8 cellular contexts compared by ENCODE assay signal in the genomic region with DNA sequence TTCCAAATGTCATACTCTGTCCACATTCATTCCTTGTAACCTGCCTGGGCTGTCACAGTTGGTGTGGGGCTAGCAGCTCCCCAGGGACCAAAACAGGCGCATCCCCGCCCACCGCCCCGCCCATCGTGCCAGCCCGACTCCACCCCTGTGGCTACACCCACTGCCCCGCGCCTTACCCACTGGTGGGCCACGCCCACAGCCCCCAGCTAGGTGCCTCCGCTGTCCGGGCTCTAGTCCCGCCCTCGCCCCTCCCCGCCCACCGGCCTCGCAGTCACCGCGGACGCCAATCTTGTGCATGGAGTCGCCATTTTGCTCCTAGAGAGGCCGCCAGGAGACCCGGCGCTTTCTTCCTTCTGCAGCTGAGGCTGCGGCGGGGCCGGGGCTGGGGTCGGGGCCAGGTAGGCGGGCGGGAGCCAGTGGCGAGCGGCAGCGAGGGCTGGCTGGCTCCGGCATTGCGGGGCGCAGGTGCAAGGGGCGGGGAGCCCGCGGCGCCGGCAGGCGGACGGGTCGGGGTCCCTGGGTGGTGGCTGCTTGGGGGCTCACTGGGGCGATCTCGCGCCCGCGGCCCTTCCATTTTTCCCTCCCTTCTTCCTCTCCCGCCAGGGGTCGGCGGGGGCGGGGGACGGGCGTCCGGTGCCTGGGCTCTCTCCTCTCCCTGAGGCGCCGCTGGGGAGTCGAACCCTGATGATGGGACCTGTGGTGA. TPM values are rescaled to one million over a fixed set of nuclear protein-coding genes. Genes with fewer than 3 reads are reported as not detected.
DNase-seq lines count a peak whose midpoint lies in the region; ATAC-seq and TF ChIP-seq lines count a peak whose summit lies in the region.

A gene with protein sequence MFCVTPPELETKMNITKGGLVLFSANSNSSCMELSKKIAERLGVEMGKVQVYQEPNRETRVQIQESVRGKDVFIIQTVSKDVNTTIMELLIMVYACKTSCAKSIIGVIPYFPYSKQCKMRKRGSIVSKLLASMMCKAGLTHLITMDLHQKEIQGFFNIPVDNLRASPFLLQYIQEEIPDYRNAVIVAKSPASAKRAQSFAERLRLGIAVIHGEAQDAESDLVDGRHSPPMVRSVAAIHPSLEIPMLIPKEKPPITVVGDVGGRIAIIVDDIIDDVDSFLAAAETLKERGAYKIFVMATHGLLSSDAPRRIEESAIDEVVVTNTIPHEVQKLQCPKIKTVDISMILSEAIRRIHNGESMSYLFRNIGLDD (plus strand): TSS at position 268 of the 703 bp plus-strand sequence. CDS start 7,703 bp downstream, outside the sequence.

- peak; percentile 55 for ATAC-seq in GM18907 (IDR thresholded peaks at IDR 0.05; ENCODE audit: unreplicated experiment)
- ATAC-seq in HG03196 (IDR thresholded peaks at IDR 0.05; ENCODE audit: unreplicated experiment) = peak; percentile 48
- peak; percentile 77 for ATAC-seq in WTC11

- WGBS in mammary epithelial cell (ENCODE audit: low coverage, missing lambda C conversion rate) = 3% methylated on average over 7 of the region's 58 CpGs

- peak within 1 kb of the TSS; percentile 76 for H2AFZ ChIP-seq in mammary epithelial cell (ENCODE audit: low read depth, low read length)

- H3K4me2 ChIP-seq in mammary epithelial cell (ENCODE audit: insufficient read depth, low read depth, low read length) = peak within 1 kb of the TSS; percentile 89

- in situ Hi-C loops in mammary epithelial cell (cut with MboI; ENCODE audit: low sequenced_read_pairs in 2 of 2) = no loop called here

- H3K9ac ChIP-seq in mammary epithelial cell (ENCODE audit: insufficient read depth, low read length) = peak within 1 kb of the TSS; percentile 68

- H4K20me1 ChIP-seq in mammary epithelial cell (ENCODE audit: insufficient read depth, low read length) = no peaks in the 10 kb centered on the region

- CTCF ChIA-PET in WTC11 (lab: Charles Lee) (interaction anchor here (0.6 to 1.7 kb wide), 3 partner anchors 25 to 232 kb away, joined by 4 to 6 read pairs (median 5); no protein-coding TSS in a partner anchor), mammary epithelial cell (lab: Charles Lee; ENCODE audit: low non-redundant PET) (no interaction called here)

- POLR2A ChIA-PET in WTC11 (lab: Charles Lee) = interaction anchor here (0.5 to 1.1 kb wide), 4 partner anchors 9 to 146 kb away, joined by 3 read pairs; no protein-coding TSS in a partner anchor

- peak within 1 kb of the TSS; percentile 92 for H3K4me3 Mint-ChIP-seq in WTC11

- intact Hi-C loops in mammary epithelial cell (cut with micrococcal nuclease) = no loop called here

- no peaks in the 10 kb centered on the region for H3K36me3 Mint-ChIP-seq in WTC11

- no peaks in the 10 kb centered on the region for H3K36me3 ChIP-seq in mammary epithelial cell (ENCODE audit: insufficient read depth, low read length)

- H3K4me1 Mint-ChIP-seq in WTC11 = peaks cover 40% of the 10 kb centered on the region

- H3K27me3 Mint-ChIP-seq in WTC11 (ENCODE audit: low read depth) = no peaks in the 10 kb centered on the region

- no peaks in the 10 kb centered on the region for H3K9me3 ChIP-seq in mammary epithelial cell (replicated peaks; ENCODE audit: insufficient read depth, low read length)

- dilution Hi-C loops in mammary epithelial cell (cut with HindIII; ENCODE audit: low sequenced_read_pairs) = no loop called here

- H3K4me3 ChIP-seq in mammary epithelial cell (replicated peaks in 1 of 3; ENCODE audit: insufficient read depth in 1 of 3, low read depth in 2 of 3, low read length in 3 of 3) (peak within 1 kb of the TSS; percentile 63 to 76 (median 72)), skin epidermis (peak within 1 kb of the TSS; percentile 77 to 100 (median 95))

- H3K27ac Mint-ChIP-seq in WTC11 = peak within 1 kb of the TSS; percentile 79

- no TSS peak for BruUV-seq in mammary epithelial cell (replicated peaks; lab: Mats Ljungman, UMichigan)

- H3K79me2 ChIP-seq in mammary epithelial cell (ENCODE audit: insufficient read depth, low read length) = peaks cover 47% of the 10 kb centered on the region

- TF ChIP-seq CTCF in WTC11 (IDR thresholded peaks at IDR 0.05) (no peak), mammary epithelial cell (conservative IDR thresholded peaks at IDR 0.05 in 1 of 2, IDR thresholded peaks at IDR 0.05 in 1 of 2; ENCODE audit: extremely low read depth in 1 of 2, insufficient read depth in 1 of 2, low read depth in 1 of 2, low read length in 2 of 2) (no peak)

- no peaks in the 10 kb centered on the region for H3K9me3 Mint-ChIP-seq in WTC11

- DNase-seq in A172 (ENCODE audit: low spot score) (peak; percentile 87), NCI-H345 (lab: John Stamatoyannopoulos, UW) (peak; percentile 93), WTC11 (ENCODE audit: low spot score) (peak; percentile 95), mammary epithelial cell (peak; percentile 89), iPS-NIHi11 (ENCODE audit: low spot score) (peak; percentile 99)

- H3K4me1 ChIP-seq in mammary epithelial cell (ENCODE audit: insufficient read depth, low read length) = peaks cover 31% of the 10 kb centered on the region

- H3K27me3 ChIP-seq in mammary epithelial cell (ENCODE audit: insufficient read depth, low read length) = no peaks in the 10 kb centered on the region

- H3K27ac ChIP-seq in mammary epithelial cell (ENCODE audit: insufficient read depth, low read depth, low read length) (peak within 1 kb of the TSS; percentile 62), skin epidermis (peak within 1 kb of the TSS; percentile 82 to 99 (median 94))

TF ChIP-seq in WTC11, 78 proteins besides CTCF, POLR2A, EP300 and RAD21:
- TF ChIP-seq JUN (CRISPR knock-in tag; IDR thresholded peaks at IDR 0.05) = 0 out of 2 replicates have a peak, but pooled peaks have one; percentile 60
- TF ChIP-seq, protein P1, sequence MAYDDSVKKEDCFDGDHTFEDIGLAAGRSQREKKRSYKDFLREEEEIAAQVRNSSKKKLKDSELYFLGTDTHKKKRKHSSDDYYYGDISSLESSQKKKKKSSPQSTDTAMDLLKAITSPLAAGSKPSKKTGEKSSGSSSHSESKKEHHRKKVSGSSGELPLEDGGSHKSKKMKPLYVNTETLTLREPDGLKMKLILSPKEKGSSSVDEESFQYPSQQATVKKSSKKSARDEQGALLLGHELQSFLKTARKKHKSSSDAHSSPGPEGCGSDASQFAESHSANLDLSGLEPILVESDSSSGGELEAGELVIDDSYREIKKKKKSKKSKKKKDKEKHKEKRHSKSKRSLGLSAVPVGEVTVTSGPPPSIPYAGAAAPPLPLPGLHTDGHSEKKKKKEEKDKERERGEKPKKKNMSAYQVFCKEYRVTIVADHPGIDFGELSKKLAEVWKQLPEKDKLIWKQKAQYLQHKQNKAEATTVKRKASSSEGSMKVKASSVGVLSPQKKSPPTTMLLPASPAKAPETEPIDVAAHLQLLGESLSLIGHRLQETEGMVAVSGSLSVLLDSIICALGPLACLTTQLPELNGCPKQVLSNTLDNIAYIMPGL (CRISPR knock-in tag; IDR thresholded peaks at IDR 0.05) = peak; percentile 58; the same call in 1 of the 2 replicates
- no peak for TF ChIP-seq SOX15 (CRISPR knock-in tag; IDR thresholded peaks at IDR 0.05)
- no peak for TF ChIP-seq ZNF219 (CRISPR knock-in tag; IDR thresholded peaks at IDR 0.05; ENCODE audit: borderline replicate concordance)
- TF ChIP-seq, protein P2, sequence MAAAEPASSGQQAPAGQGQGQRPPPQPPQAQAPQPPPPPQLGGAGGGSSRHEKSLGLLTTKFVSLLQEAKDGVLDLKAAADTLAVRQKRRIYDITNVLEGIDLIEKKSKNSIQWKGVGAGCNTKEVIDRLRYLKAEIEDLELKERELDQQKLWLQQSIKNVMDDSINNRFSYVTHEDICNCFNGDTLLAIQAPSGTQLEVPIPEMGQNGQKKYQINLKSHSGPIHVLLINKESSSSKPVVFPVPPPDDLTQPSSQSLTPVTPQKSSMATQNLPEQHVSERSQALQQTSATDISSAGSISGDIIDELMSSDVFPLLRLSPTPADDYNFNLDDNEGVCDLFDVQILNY (CRISPR knock-in tag; IDR thresholded peaks at IDR 0.05) = peak; percentile 39; the same call in 1 of the 2 replicates
- peak; percentile 31; the same call in 1 of the 2 replicates for TF ChIP-seq SP1 (CRISPR knock-in tag; conservative IDR thresholded peaks at IDR 0.05)
- no peak for TF ChIP-seq ZNF423 (CRISPR knock-in tag; IDR thresholded peaks at IDR 0.05)

RNA-seq across cellular contexts. Expression of the gene that starts here (rescaled TPM):
- 49.5 and 49.9 TPM in 2 replicates for total RNA-seq in A172 (2014; rRNA removed; shearing (Covaris generic))
- total RNA-seq in WTC11 (2021) (47.0 to 51.4 TPM (median 50.9 TPM) in 3 replicates), mammary epithelial cell (10 to 100 TPM; 25.7 to 38.1 TPM)
- polyA plus RNA-seq in mammary epithelial cell = 24.0 TPM
- polyA minus RNA-seq in mammary epithelial cell = 28.2 TPM

Comparison
In these comparisons a context has a peak if more than half of its experiments do, and no peak if none do; other contexts are left out.
1. Peak in every context shown above with its lines: DNase-seq, ATAC-seq, H3K4me3 ChIP-seq and H3K27ac ChIP-seq.